8 cellular contexts compared by ENCODE assay signal in the genomic region with DNA sequence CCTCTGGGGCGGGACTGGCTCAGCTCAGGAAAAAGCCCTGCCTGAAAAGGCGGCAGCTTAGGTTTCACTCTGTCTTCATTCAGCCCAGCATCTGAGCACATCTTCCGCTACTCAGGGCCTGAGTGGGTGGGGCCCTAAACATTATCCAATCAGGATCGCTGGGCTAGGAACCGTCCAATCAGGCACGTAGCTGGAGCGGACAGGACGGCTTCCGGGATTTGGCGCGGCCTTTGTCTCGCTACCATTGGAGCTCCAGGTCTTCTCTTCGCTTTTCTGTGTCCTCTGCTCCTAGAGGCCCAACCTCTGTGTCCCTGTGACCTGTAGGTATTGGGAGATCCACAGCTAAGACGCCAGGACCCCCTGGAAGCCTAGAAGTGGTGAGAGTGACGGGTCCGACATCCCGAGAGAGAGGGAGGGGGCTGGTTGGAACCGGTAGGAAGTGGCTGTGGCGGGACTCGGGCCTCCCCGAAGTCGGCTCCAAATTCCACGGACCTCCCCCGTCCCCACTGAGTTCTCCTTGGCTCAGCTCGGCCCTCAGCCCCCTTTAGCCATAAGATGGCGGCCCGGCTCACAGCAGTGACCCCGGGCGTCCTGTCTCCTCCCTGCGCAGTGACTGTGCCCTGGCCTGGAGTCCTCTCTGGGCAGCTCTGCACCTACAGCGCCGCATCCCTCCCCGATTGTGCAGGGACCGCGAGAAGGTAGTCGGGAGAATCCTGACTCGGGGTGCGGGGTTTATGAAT.
A peak's percentile ranks its signal among the peaks of the same experiment; 100 is the strongest.
DNase-seq lines count a peak whose midpoint lies in the region; ATAC-seq and TF ChIP-seq lines count a peak whose summit lies in the region.

No MANE protein-coding gene starts in this region.

- H3K27me3 ChIP-seq in neural progenitor cell (no peaks in the 10 kb centered on the region), smooth muscle cell (ENCODE audit: low read depth) (no peaks in the 10 kb centered on the region)

- H3K9ac ChIP-seq in neural progenitor cell, result no peak overlapping the region
- no peak overlapping the region for H3K9ac ChIP-seq in smooth muscle cell (ENCODE audit: low read depth)

- no peaks in the 10 kb centered on the region for H3K4me1 Mint-ChIP-seq in natural killer cell
- H3K4me1 Mint-ChIP-seq in stimulated activated effector memory CD8-positive, alpha-beta T cell treated with anti-CD3 and anti-CD28 coated beads, Interleukin-12 subunit alpha, Interleukin-12 subunit beta, amount 100 ng/mL, for 72 hours, result no peaks in the 10 kb centered on the region
- H3K4me1 Mint-ChIP-seq in neural progenitor cell, result no peaks in the 10 kb centered on the region

- no peaks in the 10 kb centered on the region for H3F3A ChIP-seq in neural progenitor cell (ENCODE audit: low read depth)
- no peaks in the 10 kb centered on the region for H3F3A ChIP-seq in smooth muscle cell (ENCODE audit: low read depth)

- peaks cover 6 to 13% of the 10 kb centered on the region in 2 donors for H3K9me3 Mint-ChIP-seq in natural killer cell
- H3K9me3 Mint-ChIP-seq in stimulated activated effector memory CD8-positive, alpha-beta T cell treated with anti-CD3 and anti-CD28 coated beads, Interleukin-12 subunit alpha, Interleukin-12 subunit beta, amount 100 ng/mL, for 72 hours, result peaks cover 6% of the 10 kb centered on the region
- H3K9me3 Mint-ChIP-seq in neural progenitor cell, result peaks cover 33% of the 10 kb centered on the region

- ATAC-seq in GM18868 (IDR thresholded peaks at IDR 0.05; ENCODE audit: unreplicated experiment) (peak; percentile 96), natural killer cell (peak in 2 of 3 donors; percentile 73 to 99), GM18502 (IDR thresholded peaks at IDR 0.05; ENCODE audit: poor library complexity, unreplicated experiment) (no peak)
- no peak for ATAC-seq in stimulated activated effector memory CD8-positive, alpha-beta T cell treated with anti-CD3 and anti-CD28 coated beads, Interleukin-12 subunit alpha, Interleukin-12 subunit beta, amount 100 ng/mL, for 72 hours

- no peaks in the 10 kb centered on the region for H4K20me1 ChIP-seq in neural progenitor cell (ENCODE audit: low read depth)
- no peaks in the 10 kb centered on the region for H4K20me1 ChIP-seq in smooth muscle cell (ENCODE audit: low read depth)

- H3K4me2 ChIP-seq in neural progenitor cell (no peak overlapping the region), smooth muscle cell (no peak overlapping the region)

- intact Hi-C loops in natural killer cell (cut with micrococcal nuclease), result loop anchor here (10.0 kb wide), 1 partner anchor 49 kb away; no protein-coding TSS in a partner anchor

- peak overlapping the region; percentile 72 for H3K4me3 Mint-ChIP-seq in natural killer cell
- H3K4me3 Mint-ChIP-seq in stimulated activated effector memory CD8-positive, alpha-beta T cell treated with anti-CD3 and anti-CD28 coated beads, Interleukin-12 subunit alpha, Interleukin-12 subunit beta, amount 100 ng/mL, for 72 hours, result no peak overlapping the region
- no peak overlapping the region for H3K4me3 Mint-ChIP-seq in neural progenitor cell

- in situ Hi-C loops in SK-MEL-5 (cut with HindIII; ENCODE audit: low pct_unique_long_range_greater_than_20kb, low sequenced_read_pairs), result no loop called here

- no peaks in the 10 kb centered on the region for H3K4me1 ChIP-seq in neural progenitor cell
- H3K4me1 ChIP-seq in smooth muscle cell (ENCODE audit: low read depth), result no peaks in the 10 kb centered on the region

- H3K27ac Mint-ChIP-seq in natural killer cell (no peak overlapping the region), neural progenitor cell (no peak overlapping the region)
- no peak overlapping the region for H3K27ac Mint-ChIP-seq in stimulated activated effector memory CD8-positive, alpha-beta T cell treated with anti-CD3 and anti-CD28 coated beads, Interleukin-12 subunit alpha, Interleukin-12 subunit beta, amount 100 ng/mL, for 72 hours

- H3K27me3 Mint-ChIP-seq in natural killer cell (ENCODE audit: low read depth in 2 of 2) (no peaks in the 10 kb centered on the region), neural progenitor cell (ENCODE audit: insufficient read depth, low read depth) (no peaks in the 10 kb centered on the region)

- H3K79me2 ChIP-seq in neural progenitor cell (ENCODE audit: low read depth) (no peaks in the 10 kb centered on the region), smooth muscle cell (ENCODE audit: low read depth) (no peaks in the 10 kb centered on the region)

- H3K36me3 ChIP-seq in neural progenitor cell (no peaks in the 10 kb centered on the region), smooth muscle cell (ENCODE audit: low read depth) (no peaks in the 10 kb centered on the region)

- H3K9me3 ChIP-seq in neural progenitor cell (ENCODE audit: low read depth) (peaks cover 39% of the 10 kb centered on the region), smooth muscle cell (replicated peaks; ENCODE audit: low read depth) (peaks cover 2% of the 10 kb centered on the region)

- DNase-seq in SK-MEL-5 (ENCODE audit: low read depth, low spot score) (peak; percentile 55), epithelial cell of proximal tubule (ENCODE audit: low read depth) (peak; percentile 7), natural killer cell (no peak), neural progenitor cell (ENCODE audit: low spot score) (no peak), smooth muscle cell (lab: John Stamatoyannopoulos, UW; ENCODE audit: unreplicated experiment) (no peak)
- no peak for DNase-seq in stimulated activated effector memory CD8-positive, alpha-beta T cell treated with anti-CD3 and anti-CD28 coated beads, Interleukin-12 subunit alpha, Interleukin-12 subunit beta, amount 100 ng/mL, for 72 hours (ENCODE audit: low spot score in 2 of 2)

- H3K36me3 Mint-ChIP-seq in natural killer cell, result peaks cover 8% of the 10 kb centered on the region
- no peaks in the 10 kb centered on the region for H3K36me3 Mint-ChIP-seq in stimulated activated effector memory CD8-positive, alpha-beta T cell treated with anti-CD3 and anti-CD28 coated beads, Interleukin-12 subunit alpha, Interleukin-12 subunit beta, amount 100 ng/mL, for 72 hours
- no peaks in the 10 kb centered on the region for H3K36me3 Mint-ChIP-seq in neural progenitor cell

- H3K27ac ChIP-seq in neural progenitor cell (no peak overlapping the region), smooth muscle cell (ENCODE audit: low read depth) (no peak overlapping the region)

- WGBS in smooth muscle cell (ENCODE audit: low lambda C conversion rate), result 88% methylated on average over 38 of the region's 38 CpGs

- H2AFZ ChIP-seq in neural progenitor cell (replicated peaks) (no peak overlapping the region), smooth muscle cell (ENCODE audit: low read depth) (no peak overlapping the region)

- no peak for TF ChIP-seq CTCF in epithelial cell of proximal tubule (conservative IDR thresholded peaks at IDR 0.05; ENCODE audit: low read depth, low read length)
- TF ChIP-seq CTCF in natural killer cell (IDR thresholded peaks at IDR 0.05), result no peak
- TF ChIP-seq CTCF in neural progenitor cell (IDR thresholded peaks at IDR 0.05), result no peak
- TF ChIP-seq CTCF in smooth muscle cell (IDR thresholded peaks at IDR 0.05; ENCODE audit: borderline replicate concordance, insufficient read depth, poor library complexity, severe bottlenecking), result no peak

- H3K4me3 ChIP-seq in epithelial cell of proximal tubule (ENCODE audit: low read depth, low read length), result peak overlapping the region; percentile 51
- H3K4me3 ChIP-seq in neural progenitor cell, result no peak overlapping the region
- H3K4me3 ChIP-seq in smooth muscle cell, result no peak overlapping the region

Comparison
In these comparisons a context has a peak if more than half of its experiments do, and no peak if none do; other contexts are left out.
1. ATAC-seq: peak in GM18868 (single experiment) and natural killer cell (2 of 3); none in stimulated activated effector memory CD8-positive, alpha-beta T cell treated with anti-CD3 and anti-CD28 coated beads, Interleukin-12 subunit alpha, Interleukin-12 subunit beta, amount 100 ng/mL, for 72 hours (single experiment) and GM18502 (single experiment).
2. DNase-seq: peak in SK-MEL-5 (single experiment) and epithelial cell of proximal tubule (single experiment); none in natural killer cell (single experiment), stimulated activated effector memory CD8-positive, alpha-beta T cell treated with anti-CD3 and anti-CD28 coated beads, Interleukin-12 subunit alpha, Interleukin-12 subunit beta, amount 100 ng/mL, for 72 hours (0 of 2), neural progenitor cell (single experiment) and smooth muscle cell (single experiment).